Comparison of ENCODE assay signal across 1 cellular context in the genomic region with DNA sequence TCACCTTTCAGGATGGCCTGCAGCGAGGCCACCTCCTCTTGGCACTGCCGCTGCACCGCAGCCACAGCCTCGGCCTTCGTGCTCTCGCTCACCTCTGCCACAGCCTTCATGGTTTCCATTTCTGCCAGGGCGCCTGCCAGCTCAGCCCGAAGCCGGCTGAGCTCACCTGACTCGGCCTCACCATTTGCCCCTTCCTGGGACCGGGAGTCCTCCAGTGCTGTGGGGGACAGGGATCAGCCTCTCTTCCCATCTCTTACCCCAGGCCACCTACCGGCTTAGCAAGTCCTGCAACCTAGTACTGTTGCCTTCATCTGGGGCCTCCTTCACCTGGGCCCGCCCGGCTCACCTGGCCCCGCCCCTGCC.
TF ChIP-seq lines count a peak whose summit lies in the region.

No MANE protein-coding gene starts in this region.

TF ChIP-seq in IMR-90, 13 proteins besides CTCF, POLR2A, EP300 and RAD21:
- TF ChIP-seq NFE2L2 (IDR thresholded peaks at IDR 0.05; ENCODE audit: low read depth, low read length) = no peak
- TF ChIP-seq, protein P1, sequence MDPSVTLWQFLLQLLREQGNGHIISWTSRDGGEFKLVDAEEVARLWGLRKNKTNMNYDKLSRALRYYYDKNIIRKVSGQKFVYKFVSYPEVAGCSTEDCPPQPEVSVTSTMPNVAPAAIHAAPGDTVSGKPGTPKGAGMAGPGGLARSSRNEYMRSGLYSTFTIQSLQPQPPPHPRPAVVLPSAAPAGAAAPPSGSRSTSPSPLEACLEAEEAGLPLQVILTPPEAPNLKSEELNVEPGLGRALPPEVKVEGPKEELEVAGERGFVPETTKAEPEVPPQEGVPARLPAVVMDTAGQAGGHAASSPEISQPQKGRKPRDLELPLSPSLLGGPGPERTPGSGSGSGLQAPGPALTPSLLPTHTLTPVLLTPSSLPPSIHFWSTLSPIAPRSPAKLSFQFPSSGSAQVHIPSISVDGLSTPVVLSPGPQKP (IDR thresholded peaks at IDR 0.05; ENCODE audit: borderline replicate concordance, low read depth, low read length) = no peak
- TF ChIP-seq RCOR1 (IDR thresholded peaks at IDR 0.05; ENCODE audit: insufficient replicate concordance, low read length) = no peak
- TF ChIP-seq CEBPB (IDR thresholded peaks at IDR 0.05; ENCODE audit: low read depth, low read length) = no peak
- TF ChIP-seq RFX5 (IDR thresholded peaks at IDR 0.05; ENCODE audit: low read depth, low read length) = no peak
- no peak for TF ChIP-seq MXI1 (IDR thresholded peaks at IDR 0.05; ENCODE audit: borderline replicate concordance, low read depth, low read length)
- TF ChIP-seq FOS (IDR thresholded peaks at IDR 0.05; ENCODE audit: low read depth, low read length) = no peak
- TF ChIP-seq BHLHE40 (IDR thresholded peaks at IDR 0.05; ENCODE audit: low read depth, low read length) = no peak
- TF ChIP-seq MAFK (IDR thresholded peaks at IDR 0.05; ENCODE audit: low read depth, low read length) = no peak
- no peak for TF ChIP-seq USF2 (IDR thresholded peaks at IDR 0.05; ENCODE audit: low read depth, low read length)
- no peak for TF ChIP-seq CHD1 (IDR thresholded peaks at IDR 0.05; ENCODE audit: low read depth, low read length)
- no peak for TF ChIP-seq SMC3 (IDR thresholded peaks at IDR 0.05; ENCODE audit: low read depth, low read length)
- TF ChIP-seq MAZ (IDR thresholded peaks at IDR 0.05; ENCODE audit: borderline replicate concordance, low read depth, low read length) = no peak
TF ChIP-seq in IMR-90: peak in this region for 0.
